22 cellular contexts compared by ENCODE assay signal in genomic region chr7:90538405-90538804, GRCh38.
"Had no signal": no experiment of that assay in that cellular context is flagged by ENCODE, and none has a peak within 500 bp of the region (broad histone marks: within the 10 kb centered on the region; RNA-seq: fewer than 3 reads in every experiment).

No MANE protein-coding gene starts in this region.

- DNase-seq: stimulated activated CD4-positive, alpha-beta T cell treated with anti-CD3 and anti-CD28 coated beads, Interleukin-2, amount 100 ng/mL, for 48 hours; stimulated activated CD4-positive, alpha-beta T cell treated with anti-CD3 and anti-CD28 coated beads, Interleukin-4, amount 100 ng/mL, for 1 hour; stimulated activated CD4-positive, alpha-beta T cell treated with anti-CD3 and anti-CD28 coated beads, Interleukin-4, amount 100 ng/mL, for 24 hours; stimulated activated CD4-positive, alpha-beta T cell treated with anti-CD3 and anti-CD28 coated beads, Interleukin-4, amount 100 ng/mL, for 4 hours; stimulated activated CD8-positive, alpha-beta memory T cell treated with anti-CD3 and anti-CD28 coated beads, Interleukin-4, amount 100 ng/mL, for 48 hours; stimulated activated naive B cell treated with anti-CD40 and anti-IgM and Interleukin-4, amounts not matched to agents 10 μg/mL and 1 μg/mL and 100 μg/mL, for 72 hours; stimulated activated naive CD4-positive, alpha-beta T cell; stimulated activated naive CD4-positive, alpha-beta T cell treated with Interleukin-2 at 50 U/mL for 16 hours; stimulated activated naive CD8-positive, alpha-beta T cell treated with anti-CD3 and anti-CD28 coated beads, Interleukin-15, amount 100 ng/mL, for 72 hours; stimulated activated naive CD8-positive, alpha-beta T cell treated with anti-CD3 and anti-CD28 coated beads, Interleukin-15, Interleukin-2, amounts not matched to agents 100 U/mL and 50 U/mL, for 24 hours; stomach; substantia nigra; testis; thyroid gland; tibial artery; transverse colon; trophoblast cell; upper lobe of left lung; upper lobe of right lung; uterus had no signal

- ATAC-seq: stimulated activated effector memory CD8-positive, alpha-beta T cell treated with anti-CD3 and anti-CD28 coated beads, Interleukin-12 subunit alpha, Interleukin-12 subunit beta, amount 100 ng/mL, for 72 hours; stimulated activated memory B cell treated with anti-CD40 and anti-IgM and Interleukin-4, amounts not matched to agents 10 μg/mL and 1 μg/mL and 100 μg/mL, for 72 hours; stimulated activated naive B cell treated with anti-CD40 and anti-IgM and Interleukin-4, amounts not matched to agents 10 μg/mL and 1 μg/mL and 100 μg/mL, for 72 hours; stimulated activated naive CD8-positive, alpha-beta T cell treated with anti-CD3 and anti-CD28 coated beads, Interleukin-15, amount 100 ng/mL, for 72 hours; stimulated activated naive CD8-positive, alpha-beta T cell treated with anti-CD3 and anti-CD28 coated beads, Interleukin-15, Interleukin-2, amounts not matched to agents 100 U/mL and 50 U/mL, for 24 hours; upper lobe of right lung had no signal
